ENCODE assay signal across 16 cellular contexts in the genomic region with DNA sequence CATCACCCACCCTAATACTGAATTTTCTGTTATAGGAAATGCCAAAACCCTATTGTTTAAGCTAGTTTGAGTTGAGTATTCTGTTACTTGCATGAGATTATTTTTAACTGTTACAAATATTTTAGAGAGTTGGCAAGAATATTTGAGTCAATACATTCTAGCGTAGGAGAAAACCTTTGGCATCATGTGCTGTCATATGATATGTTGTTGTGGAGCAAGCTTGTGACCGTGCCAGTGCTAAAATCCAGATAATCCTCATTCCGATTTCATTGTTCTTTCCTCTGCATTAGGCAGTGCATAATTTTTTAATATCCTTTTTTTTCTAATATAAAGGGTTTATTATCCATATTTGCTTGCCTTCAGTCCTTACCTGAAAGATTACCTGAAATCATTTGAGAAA.
A peak's percentile ranks its signal among the peaks of the same experiment; 100 is the strongest.
DNase-seq lines count a peak whose midpoint lies in the region; ATAC-seq and TF ChIP-seq lines count a peak whose summit lies in the region.
"Had no signal": no experiment of that assay in that cellular context is flagged by ENCODE, and none has a peak within 500 bp of the region (broad histone marks: within the 10 kb centered on the region; RNA-seq: fewer than 3 reads in every experiment).

No MANE protein-coding gene starts in this region.

- no peaks in the 10 kb centered on the region for H3K36me3 ChIP-seq in prostate gland
- H3K36me3 ChIP-seq in WERI-Rb-1: no peaks in the 10 kb centered on the region
- H3K36me3 ChIP-seq: BE2C had no signal

- no peak overlapping the region for H3K27ac ChIP-seq in prostate gland
- no peak overlapping the region for H3K27ac ChIP-seq in WERI-Rb-1
- H3K27ac ChIP-seq: C4-2B had no signal

- no peak overlapping the region for H3K4me3 ChIP-seq in fibroblast of pulmonary artery (replicated peaks; ENCODE audit: low read depth, low read length)
- H3K4me3 ChIP-seq in prostate gland: no peak overlapping the region
- H3K4me3 ChIP-seq in WERI-Rb-1 (ENCODE audit: low read depth, low read length): no peak overlapping the region

- 22% methylated on average over 3 of the region's 3 CpGs for WGBS in prostate gland

- intact Hi-C loops in prostate gland (cut with DNase I): no loop called here

- H3K9me3 ChIP-seq in prostate gland (no peaks in the 10 kb centered on the region), WERI-Rb-1 (ENCODE audit: severe bottlenecking) (no peaks in the 10 kb centered on the region)
- H3K9me3 ChIP-seq: BE2C had no signal

- DNase-seq in dedifferentiated amniotic fluid mesenchymal stem cell (ENCODE audit: extremely low spot score) (peak; percentile 33), fibroblast of pulmonary artery (ENCODE audit: low read depth) (peak; percentile 12), prostate gland (ENCODE audit: low spot score) (peak; percentile 32), CD1c-positive myeloid dendritic cell (ENCODE audit: extremely low spot score) (no peak), WERI-Rb-1 (no peak)
- DNase-seq: BE2C; CD8-positive, alpha-beta T cell; COR-L47; DND-41; GDM1; HCEC 1CT; HFFc6 had no signal

- no peak for TF ChIP-seq POLR2A in prostate gland (IDR thresholded peaks at IDR 0.05)

- H3K4me1 ChIP-seq in prostate gland (replicated peaks): no peaks in the 10 kb centered on the region
- H3K4me1 ChIP-seq: BE2C had no signal

- H3K27me3 ChIP-seq in prostate gland (replicated peaks; ENCODE audit: insufficient read depth) (no peaks in the 10 kb centered on the region), WERI-Rb-1 (ENCODE audit: insufficient read depth, low read depth, severe bottlenecking) (no peaks in the 10 kb centered on the region)
- H3K27me3 ChIP-seq: BE2C had no signal

- TF ChIP-seq CTCF in fibroblast of pulmonary artery (IDR thresholded peaks at IDR 0.05; ENCODE audit: low read length, missing control alignments): no peak
- no peak for TF ChIP-seq CTCF in prostate gland (IDR thresholded peaks at IDR 0.05)
- TF ChIP-seq CTCF in WERI-Rb-1 (IDR thresholded peaks at IDR 0.05; ENCODE audit: low read depth, low read length): no peak

- ATAC-seq in HG02981 (IDR thresholded peaks at IDR 0.05; ENCODE audit: unreplicated experiment): no peak
- ATAC-seq in GM19455 (IDR thresholded peaks at IDR 0.05; ENCODE audit: unreplicated experiment): no peak
- ATAC-seq: CD8-positive, alpha-beta T cell; HepG2 had no signal

Comparison
In these comparisons a context has a peak if more than half of its experiments do, and no peak if none do; other contexts are left out.
1. DNase-seq: peak in dedifferentiated amniotic fluid mesenchymal stem cell (single experiment), fibroblast of pulmonary artery (single experiment) and prostate gland (single experiment); none in CD1c-positive myeloid dendritic cell (single experiment) and WERI-Rb-1 (single experiment).